In genomic region chr6:3895805-3896204, GRCh38 we compare ENCODE assay signal across 31 cellular contexts. TPM values are rescaled to one million over a fixed set of nuclear protein-coding genes. Genes with fewer than 3 reads are reported as not detected.
"Had no signal": no experiment of that assay in that cellular context is flagged by ENCODE, and none has a peak within 500 bp of the region (broad histone marks: within the 10 kb centered on the region; RNA-seq: fewer than 3 reads in every experiment).

No MANE protein-coding gene starts in this region.

- H3K4me1 ChIP-seq: adrenal gland had no signal

- H3K36me3 ChIP-seq: adrenal gland, brain microvascular endothelial cell had no signal

- H3K27me3 ChIP-seq: adrenal gland, brain microvascular endothelial cell had no signal

- H3K4me3 ChIP-seq: adrenal gland, PC-9 had no signal

- H3K27ac ChIP-seq: adrenal gland, brain microvascular endothelial cell, PC-9, RWPE1, VCaP had no signal

- H3K9me3 ChIP-seq: adrenal gland had no signal

- ATAC-seq: activated naive CD4-positive, alpha-beta T cell treated with anti-CD3 and anti-CD28 coated beads, Interleukin-2, amount 50 U/mL, for 72 hours; activated T-cell treated with anti-CD3 and anti-CD28 coated beads, Interleukin-2, amount 50 U/mL, for 4 hours had no signal

- DNase-seq: activated B cell treated with CpG ODN at 0.5 μM for 24 hours; activated CD4-positive, alpha-beta memory T cell treated with anti-CD3 and anti-CD28 coated beads for 36 hours; activated CD4-positive, alpha-beta T cell treated with anti-CD3 and anti-CD28 coated beads for 4 hours; activated CD4-positive, alpha-beta T cell treated with anti-CD3 and anti-CD28 coated beads, Interleukin-2, amount 50 U/mL, for 1 hour; activated CD4-positive, CD25-positive, alpha-beta regulatory T cell treated with anti-CD3 and anti-CD28 coated beads, Interleukin-2, amount 50 U/mL, for 72 hours; activated CD8-positive, alpha-beta memory T cell treated with anti-CD3 and anti-CD28 coated beads, Interleukin-2, amount 50 U/mL, for 4 hours; activated gamma-delta T cell treated with Interleukin-2 at 50 U/mL for 16 hours; activated naive CD4-positive, alpha-beta T cell treated with anti-CD3 and anti-CD28 coated beads for 36 hours; activated T-cell treated with anti-CD3 and anti-CD28 coated beads for 4 hours; activated T-cell treated with anti-CD3 and anti-CD28 coated beads, Interleukin-2, amount 50 U/mL, for 4 hours; adrenal gland; anterior cingulate cortex; brain microvascular endothelial cell; central memory CD4-positive, alpha-beta T cell; Karpas-422; NCI-H1105; NCI-H1417 treated with DMSO at 0.1 percent for 48 hours; NCI-H187 treated with DMSO at 0.1 percent for 48 hours; NCI-H2171 treated with DMSO at 0.1 percent for 48 hours; NCI-H2227 treated with DMSO at 0.1 percent for 48 hours; NCI-H524; PC-9; Right ventricle myocardium superior; SW 1271; T-helper 1 cell; T-helper 2 cell; T-helper 9 cell had no signal

RNA-seq across cellular contexts. Expression of gene FAM50B, which starts 46.6 kb away (rescaled TPM):
- total RNA-seq: OCI-LY7 had no signal
